Comparison of ENCODE assay signal across 1 cellular context in genomic region chr22:20229916-20230775, GRCh38.
TF ChIP-seq lines count a peak whose summit lies in the region.

No MANE protein-coding gene starts in this region.

TF ChIP-seq in HepG2, 621 proteins besides CTCF, POLR2A, EP300 and RAD21 (continued from another document):
- no peak for TF ChIP-seq ZNF598 (CRISPR knock-in tag; IDR thresholded peaks at IDR 0.05; ENCODE audit: borderline replicate concordance)
- no peak for TF ChIP-seq SIN3B (IDR thresholded peaks at IDR 0.05; ENCODE audit: low read length)
- no peak for TF ChIP-seq KAT2B (IDR thresholded peaks at IDR 0.05; ENCODE audit: borderline replicate concordance, low read depth, low read length)
- no peak for TF ChIP-seq ZNF10 (CRISPR knock-in tag; IDR thresholded peaks at IDR 0.05; ENCODE audit: borderline replicate concordance, low read depth)
- TF ChIP-seq SNAPC5 (CRISPR knock-in tag; IDR thresholded peaks at IDR 0.05; ENCODE audit: borderline replicate concordance), result no peak
- no peak for TF ChIP-seq THAP9 (CRISPR knock-in tag; IDR thresholded peaks at IDR 0.05; ENCODE audit: borderline replicate concordance)
- TF ChIP-seq HNF1B (CRISPR knock-in tag; IDR thresholded peaks at IDR 0.05), result no peak
- no peak for TF ChIP-seq TBX3 (IDR thresholded peaks at IDR 0.05; ENCODE audit: borderline replicate concordance)
- no peak for TF ChIP-seq TIGD3 (CRISPR knock-in tag; IDR thresholded peaks at IDR 0.05; ENCODE audit: borderline replicate concordance)
- no peak for TF ChIP-seq ELF4 (CRISPR knock-in tag; IDR thresholded peaks at IDR 0.05; ENCODE audit: borderline replicate concordance)
- no peak for TF ChIP-seq ZNF607 (CRISPR knock-in tag; IDR thresholded peaks at IDR 0.05; ENCODE audit: borderline replicate concordance)
